8 cellular contexts compared by ENCODE assay signal in genomic region chr15:90902656-90902995, GRCh38. TPM values are rescaled to one million over a fixed set of nuclear protein-coding genes. Genes with fewer than 3 reads are reported as not detected.
DNase-seq lines count a peak whose midpoint lies in the region; ATAC-seq and TF ChIP-seq lines count a peak whose summit lies in the region.

No MANE protein-coding gene starts in this region.

- no peak for DNase-seq in activated CD4-positive, alpha-beta T cell treated with anti-CD3 and anti-CD28 coated beads for 36 hours
- DNase-seq in activated CD4-positive, alpha-beta T cell treated with anti-CD3 and anti-CD28 coated beads, Interleukin-2, amount 50 U/mL, for 4 hours: no peak
- DNase-seq in foreskin keratinocyte: peak in 1 of 2 donors; percentile 3
- DNase-seq in GOT3 (lab: John Stamatoyannopoulos, UW): no peak
- no peak for DNase-seq in HPDE6-E6E7 (ENCODE audit: extremely low spot score)

- H3K9me3 Mint-ChIP-seq in activated CD4-positive, alpha-beta T cell treated with anti-CD3 and anti-CD28 coated beads for 36 hours (ENCODE audit: low read depth): no peaks in the 10 kb centered on the region

- peak overlapping the region; percentile 80 for H3K4me2 ChIP-seq in SU-DHL-6 (ENCODE audit: low read depth, low read length, poor library complexity, severe bottlenecking)

- H3K4me1 Mint-ChIP-seq in activated CD4-positive, alpha-beta T cell treated with anti-CD3 and anti-CD28 coated beads for 36 hours: peaks cover 16% of the 10 kb centered on the region

- H3K27ac ChIP-seq in SU-DHL-6 (ENCODE audit: low read depth, low read length): peak overlapping the region; percentile 30; the same call in 1 of the 2 replicates
- H3K27ac ChIP-seq in foreskin keratinocyte: no peak overlapping the region
- peak overlapping the region; percentile 82 for H3K27ac ChIP-seq in subcutaneous abdominal adipose tissue (ENCODE audit: low read depth, low read length)

- peaks cover 24% of the 10 kb centered on the region for H3K36me3 Mint-ChIP-seq in activated CD4-positive, alpha-beta T cell treated with anti-CD3 and anti-CD28 coated beads for 36 hours (ENCODE audit: low read depth)

- H3F3A ChIP-seq in SU-DHL-6 (ENCODE audit: insufficient read depth): peaks cover 9% of the 10 kb centered on the region; the same call in 1 of the 2 replicates

- H4K20me1 ChIP-seq in SU-DHL-6 (ENCODE audit: low read depth, low read length): no peaks in the 10 kb centered on the region

- peak overlapping the region; percentile 55 for H3K4me3 ChIP-seq in SU-DHL-6 (ENCODE audit: insufficient read depth, low read length, poor library complexity, severe bottlenecking)
- H3K4me3 ChIP-seq in subcutaneous abdominal adipose tissue (ENCODE audit: low read depth in 1 of 5, low read length in 5 of 5): peak overlapping the region in 4 of 5 donors; percentile 81 to 87 (median 84)

- H3K79me2 ChIP-seq in SU-DHL-6 (ENCODE audit: insufficient read depth, low read length): no peaks in the 10 kb centered on the region

- H3K27me3 Mint-ChIP-seq in activated CD4-positive, alpha-beta T cell treated with anti-CD3 and anti-CD28 coated beads for 36 hours: no peaks in the 10 kb centered on the region

- no peaks in the 10 kb centered on the region for H3K36me3 ChIP-seq in SU-DHL-6 (ENCODE audit: low read length)
- H3K36me3 ChIP-seq in subcutaneous abdominal adipose tissue (ENCODE audit: control insufficient read depth in 5 of 5, insufficient read depth in 5 of 5, low read length in 5 of 5): peaks cover 0 to 29% (median 28%) of the 10 kb centered on the region in 5 donors

- ATAC-seq in activated CD4-positive, alpha-beta T cell treated with anti-CD3 and anti-CD28 coated beads for 36 hours: no peak
- ATAC-seq in foreskin keratinocyte: peak; percentile 31
- ATAC-seq in GM21576 (IDR thresholded peaks at IDR 0.05; ENCODE audit: unreplicated experiment): no peak

- intact Hi-C loops in activated CD4-positive, alpha-beta T cell treated with anti-CD3 and anti-CD28 coated beads for 36 hours (cut with DNase I, micrococcal nuclease): loop anchor here (1.0 to 5.0 kb wide), 7 partner anchors 31 to 368 kb away; partner anchors contain the start of genes RCCD1 (in 1 of the 2) and VPS33B (in 1 of the 2)

- H2AFZ ChIP-seq in SU-DHL-6 (ENCODE audit: low read depth, low read length, severe bottlenecking): peak overlapping the region; percentile 80

- no peaks in the 10 kb centered on the region for H3K9me2 ChIP-seq in SU-DHL-6 (replicated peaks; ENCODE audit: insufficient read depth, low read length)

- H3K9ac ChIP-seq in SU-DHL-6 (ENCODE audit: low read length) (peak overlapping the region; percentile 63), subcutaneous abdominal adipose tissue (ENCODE audit: low read length in 5 of 5) (peak overlapping the region in 4 of 5 donors; percentile 85 to 93 (median 89))

- no peak overlapping the region for H3K27ac Mint-ChIP-seq in activated CD4-positive, alpha-beta T cell treated with anti-CD3 and anti-CD28 coated beads for 36 hours

- H3K4me1 ChIP-seq in foreskin keratinocyte: peaks cover 6% of the 10 kb centered on the region
- peaks cover 7 to 38% (median 29%) of the 10 kb centered on the region in 5 donors for H3K4me1 ChIP-seq in subcutaneous abdominal adipose tissue (ENCODE audit: control insufficient read depth in 5 of 5, insufficient read depth in 5 of 5, low read length in 5 of 5)

- CTCF ChIA-PET in activated CD4-positive, alpha-beta T cell treated with anti-CD3 and anti-CD28 coated beads for 36 hours (lab: Charles Lee): interaction anchor here (0.6 to 8.6 kb wide), 16 partner anchors 9 to 637 kb away, joined by 3 to 164 read pairs (median 3); partner anchors contain the start of genes HDDC3, NGRN, PRC1 and UNC45A

- H3K9me3 ChIP-seq in SU-DHL-6 (ENCODE audit: insufficient read depth, low read length) (no peaks in the 10 kb centered on the region), subcutaneous abdominal adipose tissue (ENCODE audit: control insufficient read depth in 5 of 5, low read length in 5 of 5) (no peaks in the 10 kb centered on the region)

- TF ChIP-seq CTCF in SU-DHL-6 (IDR thresholded peaks at IDR 0.05; ENCODE audit: insufficient read depth, low read length, poor library complexity, severe bottlenecking) (no peak), foreskin keratinocyte (conservative IDR thresholded peaks at IDR 0.05) (no peak)

- H3K27me3 ChIP-seq in SU-DHL-6 (ENCODE audit: low read length) (0 out of 2 replicates have a peak, but pooled peaks cover 3% of the 10 kb centered on the region), foreskin keratinocyte (no peaks in the 10 kb centered on the region), subcutaneous abdominal adipose tissue (ENCODE audit: control insufficient read depth in 5 of 5, insufficient read depth in 4 of 5, low read length in 5 of 5) (no peaks in the 10 kb centered on the region)

- H3K4me3 Mint-ChIP-seq in activated CD4-positive, alpha-beta T cell treated with anti-CD3 and anti-CD28 coated beads for 36 hours: peak overlapping the region; percentile 81

- POLR2A ChIA-PET in activated CD4-positive, alpha-beta T cell treated with anti-CD3 and anti-CD28 coated beads for 36 hours (lab: Charles Lee): interaction anchor here (0.6 to 2.4 kb wide), 7 partner anchors 17 to 185 kb away, joined by 3 to 15 read pairs (median 9); partner anchors contain the start of genes BLM, HDDC3 and UNC45A

RNA-seq across cellular contexts. Expression of gene MAN2A2, which starts 0.5 kb away (rescaled TPM):
- total RNA-seq in activated CD4-positive, alpha-beta T cell treated with anti-CD3 and anti-CD28 coated beads for 36 hours: 100 to 1,000 TPM in 1 of 2 experiments, 10 to 100 TPM in 1; 76.6 to 104 TPM
- 10.3 and 11.0 TPM in 2 replicates for total RNA-seq in foreskin keratinocyte
- polyA plus RNA-seq in foreskin keratinocyte: 4.8 and 5.8 TPM in 2 replicates

RNA-seq across cellular contexts. Expression of gene FES, which starts 18.3 kb away (rescaled TPM):
- 10 to 100 TPM; 12.2 to 15.6 TPM for total RNA-seq in activated CD4-positive, alpha-beta T cell treated with anti-CD3 and anti-CD28 coated beads for 36 hours
- 1.5 and 1.8 TPM in 2 replicates for total RNA-seq in foreskin keratinocyte
- 0.69 and 1.5 TPM in 2 replicates for polyA plus RNA-seq in foreskin keratinocyte

RNA-seq across cellular contexts. Expression of gene HDDC3, which starts 29.7 kb away (rescaled TPM):
- 10 to 100 TPM; 34.2 to 41.2 TPM for total RNA-seq in activated CD4-positive, alpha-beta T cell treated with anti-CD3 and anti-CD28 coated beads for 36 hours
- 15.7 and 16.1 TPM in 2 replicates for total RNA-seq in foreskin keratinocyte
- polyA plus RNA-seq in foreskin keratinocyte: 23.7 and 25.1 TPM in 2 replicates

RNA-seq across cellular contexts. Expression of gene UNC45A, which starts 32.5 kb away (rescaled TPM):
- total RNA-seq in activated CD4-positive, alpha-beta T cell treated with anti-CD3 and anti-CD28 coated beads for 36 hours: 10 to 100 TPM; 51.4 to 65.6 TPM
- total RNA-seq in foreskin keratinocyte: 59.0 and 59.7 TPM in 2 replicates
- polyA plus RNA-seq in foreskin keratinocyte: 46.5 and 52.5 TPM in 2 replicates

RNA-seq across cellular contexts. Expression of gene FURIN, which starts 34.2 kb away (rescaled TPM):
- total RNA-seq in activated CD4-positive, alpha-beta T cell treated with anti-CD3 and anti-CD28 coated beads for 36 hours: 100 to 1,000 TPM; 406 to 422 TPM
- total RNA-seq in foreskin keratinocyte: 62.7 and 78.9 TPM in 2 replicates
- 47.7 and 55.9 TPM in 2 replicates for polyA plus RNA-seq in foreskin keratinocyte
